In genomic region chr5:41748631-41749030, GRCh38 we compare ENCODE assay signal across 10 cellular contexts.
DNase-seq lines count a peak whose midpoint lies in the region; ATAC-seq and TF ChIP-seq lines count a peak whose summit lies in the region.
"Had no signal": no experiment of that assay in that cellular context is flagged by ENCODE, and none has a peak within 500 bp of the region (broad histone marks: within the 10 kb centered on the region; RNA-seq: fewer than 3 reads in every experiment).

No MANE protein-coding gene starts in this region.

- no peaks in the 10 kb centered on the region for H3K27me3 ChIP-seq in kidney epithelial cell (ENCODE audit: control insufficient read depth, insufficient read depth, low read length)

- H3K36me3 ChIP-seq in kidney epithelial cell (ENCODE audit: control insufficient read depth, insufficient read depth, low read length), result no peaks in the 10 kb centered on the region

- H3K4me3 ChIP-seq in kidney epithelial cell (ENCODE audit: low read depth, low read length), result no peak overlapping the region

- TF ChIP-seq CTCF in kidney epithelial cell (IDR thresholded peaks at IDR 0.05; ENCODE audit: insufficient read depth, low read length, poor library complexity, severe bottlenecking), result no peak

- ATAC-seq in GM18907 (IDR thresholded peaks at IDR 0.05; ENCODE audit: unreplicated experiment) (peak; percentile 99), GM21529 (IDR thresholded peaks at IDR 0.05; ENCODE audit: unreplicated experiment) (peak; percentile 99), HG03460 (IDR thresholded peaks at IDR 0.05; ENCODE audit: unreplicated experiment) (peak; percentile 97)

- DNase-seq in kidney epithelial cell (ENCODE audit: low read depth), result peak; percentile 83
- no peak for DNase-seq in dermis blood vessel endothelial cell
- no peak for DNase-seq in central memory CD4-positive, alpha-beta T cell
- no peak for DNase-seq in nucleus accumbens (lab: John Stamatoyannopoulos, UW)
- no peak for DNase-seq in UCSD-AML1 (lab: John Stamatoyannopoulos, UW; ENCODE audit: unreplicated experiment)
- DNase-seq: amygdala, left cardiac atrium had no signal
